In genomic region chr9:33076360-33077004, GRCh38 we compare ENCODE assay signal across 8 cellular contexts. TPM values are rescaled to one million over a fixed set of nuclear protein-coding genes. Genes with fewer than 3 reads are reported as not detected.
DNase-seq lines count a peak whose midpoint lies in the region; ATAC-seq and TF ChIP-seq lines count a peak whose summit lies in the region.

SMU1 (minus strand) TSS chr9:33076674; CDS start chr9:33076608, 66 bp downstream.

- no peaks in the 10 kb centered on the region for H3K9me3 ChIP-seq in CD8-positive, alpha-beta T cell (ENCODE audit: low read length)
- no peaks in the 10 kb centered on the region for H3K9me3 ChIP-seq in lower lobe of right lung

- peak; percentile 89 to 97 (median 93) for DNase-seq in CD8-positive, alpha-beta T cell
- DNase-seq in HS-27A (ENCODE audit: low read depth), result peak; percentile 87
- DNase-seq in NK-92 (lab: John Stamatoyannopoulos, UW; ENCODE audit: unreplicated experiment), result peak; percentile 68
- peak; percentile 86 to 87 for DNase-seq in activated CD8-positive, alpha-beta memory T cell treated with anti-CD3 and anti-CD28 coated beads for 1 hour (ENCODE audit: extremely low read depth in 1 of 2, low read depth in 1 of 2)
- peak; percentile 93 for DNase-seq in effector CD4-positive, alpha-beta T cell
- peak; percentile 99 for DNase-seq in lower lobe of right lung
- peak; percentile 91 to 95 (median 93) for DNase-seq in stimulated activated CD4-positive, alpha-beta T cell treated with anti-CD3 and anti-CD28 coated beads, TNF-alpha, amount 100 ng/mL, for 24 hours (ENCODE audit: low read depth in 3 of 3)

- intact Hi-C loops in CD8-positive, alpha-beta T cell (cut with DNase I, micrococcal nuclease), result loop anchor here (1.0 to 10.0 kb wide), 12 partner anchors 51 to 971 kb away; partner anchors contain the start of genes BAG1 (in 2 of the 2), DNAJA1 (in 2 of the 2), NOL6 (in 2 of the 2) and APTX (in 1 of the 2)
- intact Hi-C loops in lower lobe of right lung (cut with DNase I), result no loop called here

- H3K36me3 ChIP-seq in CD8-positive, alpha-beta T cell (ENCODE audit: insufficient read depth, low read length), result peaks cover 16% of the 10 kb centered on the region
- H3K36me3 ChIP-seq in lower lobe of right lung, result peaks cover 33% of the 10 kb centered on the region

- TF ChIP-seq CTCF in CD8-positive, alpha-beta T cell (IDR thresholded peaks at IDR 0.05), result no peak
- TF ChIP-seq CTCF in lower lobe of right lung (IDR thresholded peaks at IDR 0.05), result no peak

- H3K36me3 Mint-ChIP-seq in CD8-positive, alpha-beta T cell, result peaks cover 41% of the 10 kb centered on the region

- H3K27me3 ChIP-seq in CD8-positive, alpha-beta T cell (ENCODE audit: insufficient read depth, low read length), result no peaks in the 10 kb centered on the region
- H3K27me3 ChIP-seq in lower lobe of right lung (ENCODE audit: low read depth), result no peaks in the 10 kb centered on the region

- peak within 1 kb of the TSS; percentile 70 for H3K4me3 ChIP-seq in CD8-positive, alpha-beta T cell (ENCODE audit: low read depth, low read length)
- peak within 1 kb of the TSS; percentile 88 for H3K4me3 ChIP-seq in lower lobe of right lung

- CTCF ChIA-PET in CD8-positive, alpha-beta T cell (lab: Charles Lee), result interaction anchor here (0.6 to 1.3 kb wide), 5 partner anchors 61 to 97 kb away, joined by 3 to 4 read pairs (median 3); no protein-coding TSS in a partner anchor

- ATAC-seq in CD8-positive, alpha-beta T cell, result peak; percentile 94
- peak; percentile 99 for ATAC-seq in GM19467 (IDR thresholded peaks at IDR 0.05; ENCODE audit: unreplicated experiment)
- peak; percentile 99 for ATAC-seq in lower lobe of right lung

- H3K27ac Mint-ChIP-seq in CD8-positive, alpha-beta T cell, result peak within 1 kb of the TSS; percentile 99

- H3K27me3 Mint-ChIP-seq in CD8-positive, alpha-beta T cell (ENCODE audit: low read depth), result no peaks in the 10 kb centered on the region

- H3K4me1 Mint-ChIP-seq in CD8-positive, alpha-beta T cell (ENCODE audit: low read depth), result peaks cover 34% of the 10 kb centered on the region

- no peaks in the 10 kb centered on the region for H3K9me3 Mint-ChIP-seq in CD8-positive, alpha-beta T cell

- peak within 1 kb of the TSS; percentile 91 for H3K27ac ChIP-seq in CD8-positive, alpha-beta T cell (ENCODE audit: low read depth, low read length)
- peak within 1 kb of the TSS; percentile 97 for H3K27ac ChIP-seq in lower lobe of right lung

- peaks cover 28% of the 10 kb centered on the region for H3K4me1 ChIP-seq in CD8-positive, alpha-beta T cell (ENCODE audit: insufficient read depth, low read length)
- H3K4me1 ChIP-seq in lower lobe of right lung, result peaks cover 25% of the 10 kb centered on the region

- POLR2A ChIA-PET in CD8-positive, alpha-beta T cell (lab: Charles Lee), result interaction anchor here (0.6 to 2.7 kb wide), 8 partner anchors 9 to 214 kb away, joined by 3 to 16 read pairs (median 4); partner anchors contain the start of genes B4GALT1 and NFX1

- H3K4me3 Mint-ChIP-seq in CD8-positive, alpha-beta T cell, result peak within 1 kb of the TSS; percentile 97

RNA-seq across cellular contexts. Expression of gene SMU1, which starts in this region (rescaled TPM):
- 10 to 100 TPM; 29.2 to 30.0 TPM for total RNA-seq in CD8-positive, alpha-beta T cell
- total RNA-seq in lower lobe of right lung, result 20.5 TPM

Comparison
In these comparisons a context has a peak if more than half of its experiments do, and no peak if none do; other contexts are left out.
1. Peak in every context shown above with its lines: DNase-seq, ATAC-seq, H3K4me3 ChIP-seq and H3K27ac ChIP-seq.